In genomic region chr10:123445336-123445735, GRCh38 we compare ENCODE assay signal across 1 cellular context.
TF ChIP-seq lines count a peak whose summit lies in the region.

No MANE protein-coding gene starts in this region.

TF ChIP-seq in HCT116, 20 proteins besides CTCF, POLR2A, EP300 and RAD21 (continued from another document):
- TF ChIP-seq, protein P1, sequence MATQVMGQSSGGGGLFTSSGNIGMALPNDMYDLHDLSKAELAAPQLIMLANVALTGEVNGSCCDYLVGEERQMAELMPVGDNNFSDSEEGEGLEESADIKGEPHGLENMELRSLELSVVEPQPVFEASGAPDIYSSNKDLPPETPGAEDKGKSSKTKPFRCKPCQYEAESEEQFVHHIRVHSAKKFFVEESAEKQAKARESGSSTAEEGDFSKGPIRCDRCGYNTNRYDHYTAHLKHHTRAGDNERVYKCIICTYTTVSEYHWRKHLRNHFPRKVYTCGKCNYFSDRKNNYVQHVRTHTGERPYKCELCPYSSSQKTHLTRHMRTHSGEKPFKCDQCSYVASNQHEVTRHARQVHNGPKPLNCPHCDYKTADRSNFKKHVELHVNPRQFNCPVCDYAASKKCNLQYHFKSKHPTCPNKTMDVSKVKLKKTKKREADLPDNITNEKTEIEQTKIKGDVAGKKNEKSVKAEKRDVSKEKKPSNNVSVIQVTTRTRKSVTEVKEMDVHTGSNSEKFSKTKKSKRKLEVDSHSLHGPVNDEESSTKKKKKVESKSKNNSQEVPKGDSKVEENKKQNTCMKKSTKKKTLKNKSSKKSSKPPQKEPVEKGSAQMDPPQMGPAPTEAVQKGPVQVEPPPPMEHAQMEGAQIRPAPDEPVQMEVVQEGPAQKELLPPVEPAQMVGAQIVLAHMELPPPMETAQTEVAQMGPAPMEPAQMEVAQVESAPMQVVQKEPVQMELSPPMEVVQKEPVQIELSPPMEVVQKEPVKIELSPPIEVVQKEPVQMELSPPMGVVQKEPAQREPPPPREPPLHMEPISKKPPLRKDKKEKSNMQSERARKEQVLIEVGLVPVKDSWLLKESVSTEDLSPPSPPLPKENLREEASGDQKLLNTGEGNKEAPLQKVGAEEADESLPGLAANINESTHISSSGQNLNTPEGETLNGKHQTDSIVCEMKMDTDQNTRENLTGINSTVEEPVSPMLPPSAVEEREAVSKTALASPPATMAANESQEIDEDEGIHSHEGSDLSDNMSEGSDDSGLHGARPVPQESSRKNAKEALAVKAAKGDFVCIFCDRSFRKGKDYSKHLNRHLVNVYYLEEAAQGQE (IDR thresholded peaks at IDR 0.05; ENCODE audit: low read depth): no peak
- no peak for TF ChIP-seq SIN3A (IDR thresholded peaks at IDR 0.05; ENCODE audit: low read depth)
- no peak for TF ChIP-seq EGR1 (IDR thresholded peaks at IDR 0.05; ENCODE audit: low read depth)
- no peak for TF ChIP-seq ATF3 (IDR thresholded peaks at IDR 0.05)
- no peak for TF ChIP-seq YY1 (IDR thresholded peaks at IDR 0.05; ENCODE audit: extremely low read depth, insufficient replicate concordance, low read depth, low read length)
- TF ChIP-seq TCF7L2 (IDR thresholded peaks at IDR 0.05; ENCODE audit: borderline replicate concordance, extremely low read depth, insufficient read depth, insufficient read length): no peak
- TF ChIP-seq CEBPB (IDR thresholded peaks at IDR 0.05; ENCODE audit: low read depth): no peak
- TF ChIP-seq CBX3 (IDR thresholded peaks at IDR 0.05; ENCODE audit: low read depth): no peak
- TF ChIP-seq POLR2AphosphoS5 (IDR thresholded peaks at IDR 0.05; ENCODE audit: low read depth, low read length): no peak
- TF ChIP-seq JUND (IDR thresholded peaks at IDR 0.05): no peak
